ENCODE assay signal across 8 cellular contexts in the genomic region with DNA sequence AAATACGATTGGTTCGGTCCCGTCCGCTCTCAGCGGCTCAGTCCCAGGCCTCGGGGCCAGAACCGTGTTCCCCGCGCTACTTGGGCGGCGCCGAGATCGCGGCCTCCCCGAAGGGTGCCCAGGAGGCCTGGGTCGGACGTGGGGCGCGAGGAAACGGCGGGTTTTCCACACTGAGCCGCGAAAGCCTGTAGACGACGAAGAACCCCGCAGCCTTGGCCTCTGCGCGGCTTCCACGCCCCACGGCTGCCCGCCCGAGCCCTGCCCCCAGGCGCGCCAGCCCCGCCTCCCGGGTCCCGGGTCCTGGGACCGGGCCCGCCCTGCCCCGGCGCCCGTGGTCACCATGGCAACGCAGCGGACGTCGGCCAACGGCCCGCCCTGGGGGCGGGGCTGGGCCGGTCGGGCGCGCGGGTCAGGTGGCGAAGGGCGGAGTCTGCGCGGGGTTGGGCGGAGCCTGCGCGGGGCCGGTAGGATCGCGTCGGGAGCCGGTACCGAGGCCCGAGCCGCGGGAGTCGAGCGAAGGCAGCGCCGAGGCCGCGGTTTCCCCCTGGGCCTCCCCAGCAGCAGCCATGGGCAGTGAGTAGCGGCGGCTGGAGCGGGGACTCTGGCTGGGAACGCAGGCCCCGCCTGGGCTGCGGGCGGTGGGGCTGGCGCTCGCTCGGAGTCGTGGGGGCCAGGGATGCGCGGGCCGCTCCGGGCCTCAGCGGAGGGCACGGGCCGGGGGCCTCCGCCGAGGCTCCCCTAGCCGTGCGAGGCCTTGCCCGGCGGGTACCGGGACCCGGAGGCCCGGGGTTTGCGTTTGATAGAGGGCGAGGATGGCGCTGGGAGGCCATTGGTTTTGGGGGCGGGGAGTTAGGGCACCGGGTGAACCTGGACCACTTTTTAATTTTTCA. TPM values are rescaled to one million over a fixed set of nuclear protein-coding genes. Genes with fewer than 3 reads are reported as not detected.
DNase-seq lines count a peak whose midpoint lies in the region; ATAC-seq and TF ChIP-seq lines count a peak whose summit lies in the region.

SEC61A2 (plus strand) TSS at position 456 of the 890 bp plus-strand sequence; CDS start at position 567, 111 bp downstream.

- peak within 1 kb of the TSS; percentile 68 for H3K27ac ChIP-seq in foreskin keratinocyte
- H3K27ac ChIP-seq in neuronal stem cell (replicated peaks; ENCODE audit: low read length): peak within 1 kb of the TSS; percentile 87
- peak within 1 kb of the TSS; percentile 46 for H3K27ac ChIP-seq in subcutaneous abdominal adipose tissue (ENCODE audit: low read depth, low read length)

- H3K4me1 ChIP-seq in ES-I3 (ENCODE audit: insufficient read depth, low read length) (no peaks in the 10 kb centered on the region), foreskin keratinocyte (no peaks in the 10 kb centered on the region), neuronal stem cell (ENCODE audit: control insufficient read depth in 2 of 2, insufficient read depth in 1 of 2, low read depth in 1 of 2, low read length in 2 of 2) (peaks cover 0 to 1% of the 10 kb centered on the region in 2 donors), subcutaneous abdominal adipose tissue (ENCODE audit: control insufficient read depth in 5 of 5, insufficient read depth in 5 of 5, low read length in 5 of 5) (peaks cover 0 to 17% (median 9%) of the 10 kb centered on the region in 5 donors)

- peak; percentile 93 for ATAC-seq in foreskin keratinocyte

- peak within 1 kb of the TSS; percentile 87 for H2BK5ac ChIP-seq in neuronal stem cell (ENCODE audit: low read length)

- H3K9ac ChIP-seq in ES-I3 (ENCODE audit: low read depth, low read length) (peak within 1 kb of the TSS; percentile 89), neuronal stem cell (ENCODE audit: low read depth, low read length, poor library complexity) (peak within 1 kb of the TSS; percentile 96), subcutaneous abdominal adipose tissue (ENCODE audit: low read length in 5 of 5) (peak within 1 kb of the TSS in 4 of 5 donors; percentile 67 to 90 (median 78))

- peak within 1 kb of the TSS; percentile 81 for H2BK120ac ChIP-seq in neuronal stem cell (ENCODE audit: low read depth, low read length)

- peak within 1 kb of the TSS; percentile 93 for H3K4me2 ChIP-seq in neuronal stem cell (ENCODE audit: insufficient read depth, low read length, poor library complexity, severe bottlenecking)

- H4K91ac ChIP-seq in neuronal stem cell (ENCODE audit: low read depth, low read length, poor library complexity): no peak within 1 kb of the TSS

- peaks cover 2% of the 10 kb centered on the region for H3K79me1 ChIP-seq in neuronal stem cell (ENCODE audit: low read depth, low read length)

- H3K27me3 ChIP-seq in H7 (ENCODE audit: control insufficient read depth, insufficient read depth, low read length) (no peaks in the 10 kb centered on the region), foreskin keratinocyte (no peaks in the 10 kb centered on the region), neuronal stem cell (ENCODE audit: control insufficient read depth in 3 of 3, insufficient read depth in 3 of 3, low read depth in 1 of 3, low read length in 3 of 3) (no peaks in the 10 kb centered on the region), subcutaneous abdominal adipose tissue (ENCODE audit: control insufficient read depth in 5 of 5, insufficient read depth in 4 of 5, low read length in 5 of 5) (no peaks in the 10 kb centered on the region)

- H2BK15ac ChIP-seq in neuronal stem cell (ENCODE audit: low read length): no peak within 1 kb of the TSS

- peak within 1 kb of the TSS; percentile 99 for H3K18ac ChIP-seq in neuronal stem cell (ENCODE audit: low read length)

- peak; percentile 100 for DNase-seq in H7
- DNase-seq in M059J (ENCODE audit: low read depth): peak; percentile 74
- DNase-seq in SHP77 treated with DMSO at 0.1 percent for 48 hours (lab: John Stamatoyannopoulos, UW): peak; percentile 38
- peak; percentile 97 for DNase-seq in activated gamma-delta T cell treated with Interleukin-2 at 50 U/mL for 16 hours
- DNase-seq in foreskin keratinocyte: peak; percentile 55 to 75
- DNase-seq in neuronal stem cell (ENCODE audit: low spot score): peak; percentile 94

- H3K4me3 ChIP-seq in H7 (ENCODE audit: insufficient read depth, low read depth, low read length) (peak within 1 kb of the TSS; percentile 80), neuronal stem cell (ENCODE audit: low read length in 2 of 2) (peak within 1 kb of the TSS; percentile 76 to 97), subcutaneous abdominal adipose tissue (ENCODE audit: low read depth in 1 of 5, low read length in 5 of 5) (peak within 1 kb of the TSS; percentile 75 to 92 (median 79))

- H4K8ac ChIP-seq in neuronal stem cell (ENCODE audit: low read depth, low read length): peak within 1 kb of the TSS; percentile 43

- H2AFZ ChIP-seq in neuronal stem cell (ENCODE audit: low read length): peak within 1 kb of the TSS; percentile 97

- peak within 1 kb of the TSS; percentile 95 for H3K23ac ChIP-seq in neuronal stem cell (ENCODE audit: low read depth, low read length, poor library complexity)

- H3K9me3 ChIP-seq in ES-I3 (ENCODE audit: control insufficient read depth, insufficient read depth, low read length) (no peaks in the 10 kb centered on the region), neuronal stem cell (replicated peaks in 1 of 2; ENCODE audit: control insufficient read depth in 2 of 2, insufficient read depth in 1 of 2, low read depth in 1 of 2, low read length in 2 of 2) (peaks cover 0 to 5% of the 10 kb centered on the region in 2 donors), subcutaneous abdominal adipose tissue (ENCODE audit: control insufficient read depth in 5 of 5, low read length in 5 of 5) (no peaks in the 10 kb centered on the region)

- TF ChIP-seq CTCF in foreskin keratinocyte (conservative IDR thresholded peaks at IDR 0.05): no peak

- peak within 1 kb of the TSS; percentile 94 for H3K14ac ChIP-seq in neuronal stem cell (ENCODE audit: low read length)

- no peak within 1 kb of the TSS for H2AK5ac ChIP-seq in neuronal stem cell (ENCODE audit: low read depth, low read length)

- no CpG with 5 or more reads among the region's 108 CpGs for WGBS in neuronal stem cell (ENCODE audit: extremely low coverage in 2 of 2, insufficient read length in 2 of 2, insufficient replicate concordance in 1 of 2), 2 donors

- no peaks in the 10 kb centered on the region for H3K36me3 ChIP-seq in ES-I3 (ENCODE audit: insufficient read depth, low read length)
- no peaks in the 10 kb centered on the region for H3K36me3 ChIP-seq in H7 (replicated peaks; ENCODE audit: control insufficient read depth, insufficient read depth, low read length)
- H3K36me3 ChIP-seq in neuronal stem cell (replicated peaks in 1 of 2; ENCODE audit: control insufficient read depth in 2 of 2, insufficient read depth in 2 of 2, low read length in 2 of 2): peaks cover 4 to 33% of the 10 kb centered on the region in 2 donors
- H3K36me3 ChIP-seq in subcutaneous abdominal adipose tissue (ENCODE audit: control insufficient read depth in 5 of 5, insufficient read depth in 5 of 5, low read length in 5 of 5): peaks cover 0 to 4% (median 3%) of the 10 kb centered on the region in 5 donors

- no peak within 1 kb of the TSS for H3K4ac ChIP-seq in neuronal stem cell (ENCODE audit: low read length)

- H2BK12ac ChIP-seq in neuronal stem cell (ENCODE audit: low read length): no peak within 1 kb of the TSS

RNA-seq across cellular contexts. Expression of gene SEC61A2, which starts in this region (rescaled TPM):
- 11.0 and 14.5 TPM in 2 replicates for total RNA-seq in H7 (2014; rRNA removed; shearing (Covaris generic))
- 5.0 and 6.4 TPM in 2 replicates for total RNA-seq in M059J (2014; rRNA removed; shearing (Covaris generic))
- 6.1 and 7.2 TPM in 2 replicates for total RNA-seq in foreskin keratinocyte
- 4.6 and 5.0 TPM in 2 replicates for polyA plus RNA-seq in foreskin keratinocyte
- polyA plus RNA-seq in neuronal stem cell (2013, experiment 1 of 2): 20.9 TPM
- 21.3 TPM for polyA plus RNA-seq in neuronal stem cell (2013, experiment 2 of 2)

Comparison
In these comparisons a context has a peak if more than half of its experiments do, and no peak if none do; other contexts are left out.
1. Peak in every context shown above with its lines: DNase-seq, ATAC-seq, H3K4me3 ChIP-seq and H3K27ac ChIP-seq.
2. DNase-seq: peak in every context shown above with its lines; median percentile 100 in H7; 97 in activated gamma-delta T cell treated with Interleukin-2 at 50 U/mL for 16 hours; 94 in neuronal stem cell; 74 in M059J; 65 in foreskin keratinocyte; 38 in SHP77 treated with DMSO at 0.1 percent for 48 hours.